ENCODE assay signal across 27 cellular contexts in the genomic region with DNA sequence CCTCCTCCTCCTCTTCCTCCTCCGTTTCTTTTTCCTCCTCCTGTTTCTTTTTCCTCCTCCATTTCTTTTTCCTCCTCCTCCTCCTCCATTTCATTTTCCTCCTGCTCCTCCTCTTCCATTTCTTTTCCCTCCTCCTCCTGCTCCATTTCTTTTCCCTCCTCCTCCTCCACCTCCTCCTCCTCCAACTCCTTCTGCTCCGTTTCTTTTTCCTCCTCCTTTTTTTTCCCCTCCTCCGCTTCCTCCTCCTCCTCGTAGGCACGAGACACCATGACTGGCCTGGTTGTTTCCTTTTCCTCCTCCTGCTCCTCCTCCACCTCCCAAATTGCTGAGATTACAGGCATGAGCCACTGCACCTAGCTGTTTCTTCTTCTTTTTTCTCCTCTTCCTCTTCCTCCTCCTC. TPM values are rescaled to one million over a fixed set of nuclear protein-coding genes. Genes with fewer than 3 reads are reported as not detected.
DNase-seq lines count a peak whose midpoint lies in the region; ATAC-seq, FAIRE-seq and TF ChIP-seq lines count a peak whose summit lies in the region.
"Had no signal": no experiment of that assay in that cellular context is flagged by ENCODE, and none has a peak within 500 bp of the region (broad histone marks: within the 10 kb centered on the region; RNA-seq: fewer than 3 reads in every experiment).

No MANE protein-coding gene starts in this region.

- BruUV-seq in endothelial cell of umbilical vein (replicated peaks; lab: Mats Ljungman, UMichigan) (no TSS peak), HepG2 (replicated peaks; lab: Mats Ljungman, UMichigan) (no TSS peak)

- H4K20me1 ChIP-seq in endothelial cell of umbilical vein (replicated peaks; ENCODE audit: control insufficient read depth, extremely low read depth, insufficient read depth, low read length) (no peaks in the 10 kb centered on the region), neural progenitor cell (ENCODE audit: low read depth) (no peaks in the 10 kb centered on the region), HepG2 (ENCODE audit: insufficient read depth, low read length) (no peaks in the 10 kb centered on the region)

- no peak for TF ChIP-seq POLR2A in endothelial cell of umbilical vein (IDR thresholded peaks at IDR 0.05; ENCODE audit: low read depth, low read length)
- no peak for TF ChIP-seq POLR2A in HepG2 (IDR thresholded peaks at IDR 0.05; ENCODE audit: insufficient read depth in 1 of 2, low read depth in 2 of 2, low read length in 2 of 2)

- H3K36me3 ChIP-seq in endothelial cell of umbilical vein (ENCODE audit: control insufficient read depth in 2 of 2, extremely low read depth in 1 of 2, insufficient read depth in 2 of 2, low read length in 2 of 2) (peaks cover 0 to 1% of the 10 kb centered on the region in 2 experiments), neural progenitor cell (no peaks in the 10 kb centered on the region), HepG2 (replicated peaks in 1 of 2; ENCODE audit: control insufficient read depth in 1 of 2, insufficient read depth in 2 of 2, low read length in 2 of 2) (peaks cover 6 to 17% of the 10 kb centered on the region in 2 experiments; a peak in 4 of 5 replicates)

- 96% methylated on average over 5 of the region's 5 CpGs for WGBS in HepG2 (ENCODE audit: low lambda C conversion rate)

- H3K4me3 ChIP-seq in endothelial cell of umbilical vein (replicated peaks in 1 of 3; ENCODE audit: insufficient read depth in 1 of 3, low read depth in 1 of 3, low read length in 3 of 3) (no peak overlapping the region), neural progenitor cell (no peak overlapping the region), HepG2 (replicated peaks in 1 of 3; ENCODE audit: insufficient read depth in 1 of 3, low read depth in 2 of 3, low read length in 3 of 3) (no peak overlapping the region)

- H3K36me3 Mint-ChIP-seq in activated naive CD4-positive, alpha-beta T cell treated with anti-CD3 and anti-CD28 coated beads, Interleukin-2, amount 50 U/mL, for 72 hours: peaks cover 0 to 5% of the 10 kb centered on the region in 2 donors
- peaks cover 21% of the 10 kb centered on the region for H3K36me3 Mint-ChIP-seq in neural progenitor cell

- dilution Hi-C loops in endothelial cell of umbilical vein (cut with MboI; ENCODE audit: extremely low pct_ligation_motif_present, low sequenced_read_pairs): no loop called here

- POLR2A ChIA-PET in endothelial cell of umbilical vein (lab: Charles Lee) (no interaction called here), HepG2 (lab: Yijun Ruan, JAX) (no interaction called here)

- no peak for TF ChIP-seq RAD21 in HepG2 (CRISPR knock-in tag; IDR thresholded peaks at IDR 0.05)

- H2AFZ ChIP-seq in endothelial cell of umbilical vein (ENCODE audit: low read depth, low read length) (peak overlapping the region; percentile 44), neural progenitor cell (replicated peaks) (no peak overlapping the region), HepG2 (ENCODE audit: low read length) (no peak overlapping the region)

- H3K4me1 ChIP-seq in endothelial cell of umbilical vein (ENCODE audit: control insufficient read depth, extremely low read depth, insufficient read depth, low read length): peaks cover 2% of the 10 kb centered on the region
- H3K4me1 ChIP-seq in neural progenitor cell: no peaks in the 10 kb centered on the region
- H3K4me1 ChIP-seq in HepG2 (ENCODE audit: insufficient read depth, low read length): peaks cover 11% of the 10 kb centered on the region
- H3K4me1 ChIP-seq: BE2C had no signal

- H3K79me2 ChIP-seq in endothelial cell of umbilical vein (ENCODE audit: control insufficient read depth, insufficient read depth, low read length): no peaks in the 10 kb centered on the region
- H3K79me2 ChIP-seq in neural progenitor cell (ENCODE audit: low read depth): no peaks in the 10 kb centered on the region
- H3K79me2 ChIP-seq in HepG2 (ENCODE audit: insufficient read depth, low read length): no peaks in the 10 kb centered on the region

- no peaks in the 10 kb centered on the region for H3K4me1 Mint-ChIP-seq in neural progenitor cell

- H3K9me3 ChIP-seq in endothelial cell of umbilical vein (replicated peaks; ENCODE audit: control insufficient read depth, insufficient read depth, low read length) (no peaks in the 10 kb centered on the region), neural progenitor cell (ENCODE audit: low read depth) (no peaks in the 10 kb centered on the region), HepG2 (ENCODE audit: low read length) (no peaks in the 10 kb centered on the region)
- H3K9me3 ChIP-seq: BE2C had no signal

- intact Hi-C loops in endothelial cell of umbilical vein (cut with micrococcal nuclease): no loop called here
- intact Hi-C loops in posterior vena cava (cut with DNase I): no loop called here
- intact Hi-C loops in HepG2 (cut with micrococcal nuclease; ENCODE audit: unreplicated experiment): no loop called here

- TF ChIP-seq EP300 in HepG2 (IDR thresholded peaks at IDR 0.05; ENCODE audit: low read depth in 2 of 2, low read length in 2 of 2) (no peak), HepG2 (CRISPR knock-in tag; IDR thresholded peaks at IDR 0.05; ENCODE audit: borderline replicate concordance) (no peak)

- no peak for TF ChIP-seq CTCF in endothelial cell of umbilical vein (IDR thresholded peaks at IDR 0.05; ENCODE audit: extremely low read depth in 1 of 2, insufficient read depth in 1 of 2, low read depth in 1 of 2, low read length in 2 of 2)
- no peak for TF ChIP-seq CTCF in neural progenitor cell (IDR thresholded peaks at IDR 0.05)
- TF ChIP-seq CTCF in HepG2 (CRISPR knock-in tag; IDR thresholded peaks at IDR 0.05): no peak

- H3K9me3 Mint-ChIP-seq in activated naive CD4-positive, alpha-beta T cell treated with anti-CD3 and anti-CD28 coated beads, Interleukin-2, amount 50 U/mL, for 72 hours: no peaks in the 10 kb centered on the region
- H3K9me3 Mint-ChIP-seq in neural progenitor cell: peaks cover 7% of the 10 kb centered on the region

- no peaks in the 10 kb centered on the region for H3F3A ChIP-seq in neural progenitor cell (ENCODE audit: low read depth)

- no peak overlapping the region for H3K9ac ChIP-seq in endothelial cell of umbilical vein (replicated peaks; ENCODE audit: extremely low read depth, insufficient read depth, low read length)
- no peak overlapping the region for H3K9ac ChIP-seq in neural progenitor cell
- no peak overlapping the region for H3K9ac ChIP-seq in HepG2 (ENCODE audit: insufficient read depth, low read depth, low read length)

- H3K27me3 ChIP-seq in endothelial cell of umbilical vein (ENCODE audit: control insufficient read depth in 2 of 2, insufficient read depth in 2 of 2, low read length in 2 of 2) (no peaks in the 10 kb centered on the region), neural progenitor cell (no peaks in the 10 kb centered on the region), HepG2 (ENCODE audit: control insufficient read depth in 1 of 2, insufficient read depth in 2 of 2, low read length in 2 of 2) (no peaks in the 10 kb centered on the region)
- H3K27me3 ChIP-seq: BE2C had no signal

- FAIRE-seq in endothelial cell of umbilical vein (lab: Jason Lieb, UNC) (no peak), HepG2 (lab: Jason Lieb, UNC) (no peak)
- FAIRE-seq: D721Med, H54 had no signal

- in situ Hi-C loops in HepG2 (cut with HindIII; ENCODE audit: extremely low pct_ligation_motif_present, low pct_unique_long_range_greater_than_20kb): no loop called here

- H3K4me3 Mint-ChIP-seq in neural progenitor cell: no peak overlapping the region
- H3K4me3 Mint-ChIP-seq: CD4-positive, CD25-positive, alpha-beta regulatory T cell had no signal

- ATAC-seq in activated naive CD4-positive, alpha-beta T cell treated with anti-CD3 and anti-CD28 coated beads, Interleukin-2, amount 50 U/mL, for 72 hours: no peak
- no peak for ATAC-seq in HepG2

- peaks cover 3% of the 10 kb centered on the region for H3K27me3 Mint-ChIP-seq in neural progenitor cell (ENCODE audit: insufficient read depth, low read depth)
- H3K27me3 Mint-ChIP-seq: CD4-positive, CD25-positive, alpha-beta regulatory T cell had no signal

- H3K27ac ChIP-seq in endothelial cell of umbilical vein (ENCODE audit: insufficient read depth, low read depth, low read length) (no peak overlapping the region), neural progenitor cell (no peak overlapping the region), HepG2 (ENCODE audit: extremely low read length, insufficient read depth, low read length) (no peak overlapping the region)
- H3K27ac ChIP-seq: HL-60 had no signal

- no peak for DNase-seq in activated naive CD4-positive, alpha-beta T cell treated with anti-CD3 and anti-CD28 coated beads, Interleukin-2, amount 50 U/mL, for 72 hours (ENCODE audit: low spot score in 2 of 2)
- no peak for DNase-seq in activated naive CD4-positive, alpha-beta T cell (lab: John Stamatoyannopoulos, UW)
- DNase-seq in endothelial cell of umbilical vein (ENCODE audit: low read depth, low spot score) (no peak), neural progenitor cell (ENCODE audit: low spot score) (no peak), ureter (ENCODE audit: low spot score) (no peak), C1 segment of cervical spinal cord (lab: John Stamatoyannopoulos, UW) (no peak), posterior vena cava (ENCODE audit: low spot score) (no peak), HepG2 (ENCODE audit: low spot score) (no peak)
- DNase-seq: 8988T; ACHN; BE2C; CD4-positive, CD25-positive, alpha-beta regulatory T cell; NCI-H1048; NCI-H1417; NCI-H1694; NCI-H2029 treated with DMSO at 0.1 percent for 48 hours; NCI-H2227 treated with DMSO at 0.1 percent for 48 hours; NCI-H510A; NCI-H69; RPMI8226; SHP77 had no signal

- CTCF ChIA-PET in endothelial cell of umbilical vein (lab: Charles Lee): interaction anchor here (0.7 kb wide), 1 partner anchor 14 kb away, joined by 3 read pairs; no protein-coding TSS in a partner anchor
- CTCF ChIA-PET in HepG2 (lab: Yijun Ruan, JAX; ENCODE audit: low intra/inter-chr PET ratio, low total read pairs): no interaction called here

- no peak overlapping the region for H3K4me2 ChIP-seq in endothelial cell of umbilical vein (ENCODE audit: insufficient read depth, low read length)
- H3K4me2 ChIP-seq in neural progenitor cell: no peak overlapping the region
- no peak overlapping the region for H3K4me2 ChIP-seq in HepG2 (ENCODE audit: low read depth, low read length)

- H3K27ac Mint-ChIP-seq in activated naive CD4-positive, alpha-beta T cell treated with anti-CD3 and anti-CD28 coated beads, Interleukin-2, amount 50 U/mL, for 72 hours: peak overlapping the region; percentile 28 to 70
- H3K27ac Mint-ChIP-seq in neural progenitor cell: peak overlapping the region; percentile 11
- H3K27ac Mint-ChIP-seq: CD4-positive, CD25-positive, alpha-beta regulatory T cell had no signal

- H3K9me1 ChIP-seq in endothelial cell of umbilical vein (replicated peaks; ENCODE audit: control insufficient read depth, extremely low read depth, insufficient read depth, low read length): no peaks in the 10 kb centered on the region

RNA-seq across cellular contexts. Expression of a gene that starts 25.6 kb away (rescaled TPM):
- under 1 TPM; 0.19 to 0.46 TPM for total RNA-seq in activated naive CD4-positive, alpha-beta T cell treated with anti-CD3 and anti-CD28 coated beads, Interleukin-2, amount 50 U/mL, for 72 hours
- total RNA-seq in endothelial cell of umbilical vein: 0.32 TPM in 1 of 2 replicates, not detected in the other
- 0.25 and 0.29 TPM in 2 replicates for polyA plus RNA-seq in endothelial cell of umbilical vein
- polyA plus RNA-seq in endothelial cell of umbilical vein (2011; cell fraction: cytosol; rRNA removed): 0.06 TPM in 1 of 2 replicates, not detected in the other
- 3.3 TPM in 2 replicates for polyA plus RNA-seq in endothelial cell of umbilical vein (2011; cell fraction: nucleus; rRNA removed)
- not detected in 2 replicates for polyA plus RNA-seq in endothelial cell of umbilical vein (2012)
- polyA minus RNA-seq in endothelial cell of umbilical vein: not detected in 2 replicates
- polyA minus RNA-seq in endothelial cell of umbilical vein (2011; cell fraction: cytosol; rRNA and poly(A)+ RNA removed): not detected
- polyA minus RNA-seq in endothelial cell of umbilical vein (2011; cell fraction: nucleus; rRNA and poly(A)+ RNA removed): 0.77 TPM in 2 replicates
- total RNA-seq in neural progenitor cell (ENCODE audit: low replicate concordance): not detected in 2 replicates
- 2.3 TPM for total RNA-seq in ureter
- under 1 TPM; 0.19 to 0.42 TPM for total RNA-seq in posterior vena cava
- total RNA-seq in HepG2 (2016; rRNA removed; fragmentation: Illumina TruSeq; extraction: Trizol): 0.15 and 0.66 TPM in 2 replicates
- total RNA-seq in HepG2 (2016; cell fraction: cytosol; rRNA removed; fragmentation: Illumina TruSeq; extraction: Trizol; ENCODE audit: low read depth): 0.53 TPM in 1 of 2 replicates, not detected in the other
- 0.43 TPM in 1 of 2 replicates, not detected in the other for total RNA-seq in HepG2 (2016; cell fraction: insoluble cytoplasmic fraction; rRNA removed; fragmentation: Illumina TruSeq; extraction: Trizol)
- total RNA-seq in HepG2 (2016; cell fraction: membrane; rRNA removed; fragmentation: Illumina TruSeq; extraction: Trizol): 0.14 and 0.28 TPM in 2 replicates
- total RNA-seq in HepG2 (2016; cell fraction: nucleus; rRNA removed; fragmentation: Illumina TruSeq; extraction: Trizol): 0.28 and 0.56 TPM in 2 replicates
- polyA plus RNA-seq in HepG2 (2011; rRNA removed): 0.08 and 0.22 TPM in 2 replicates
- polyA plus RNA-seq in HepG2 (2011; cell fraction: cytosol; rRNA removed): 0.05 TPM in 1 of 2 replicates, not detected in the other
- polyA plus RNA-seq in HepG2 (2011; cell fraction: nucleus; rRNA removed): 0.98 and 1.4 TPM in 2 replicates
- polyA plus RNA-seq in HepG2 (2012): 0.11 and 0.16 TPM in 2 replicates
- not detected in 2 replicates for polyA plus RNA-seq in HepG2 (2016; cell fraction: cytosol; fragmentation: Illumina TruSeq; extraction: Trizol; ENCODE audit: low read depth)
- polyA plus RNA-seq in HepG2 (2016; cell fraction: insoluble cytoplasmic fraction; fragmentation: Illumina TruSeq; extraction: Trizol; ENCODE audit: low read depth): 0.25 TPM in 1 of 2 replicates, not detected in the other
- polyA plus RNA-seq in HepG2 (2016; cell fraction: membrane; fragmentation: Illumina TruSeq; extraction: Trizol; ENCODE audit: low read depth): 0.14 TPM in 1 of 2 replicates, not detected in the other
- polyA plus RNA-seq in HepG2 (2016; cell fraction: nucleus; fragmentation: Illumina TruSeq; extraction: Trizol; ENCODE audit: insufficient read depth, low read depth): 1.1 and 1.4 TPM in 2 replicates
- 0.63 TPM in 1 of 2 replicates, not detected in the other for polyA minus RNA-seq in HepG2 (2011; rRNA and poly(A)+ RNA removed; ENCODE audit: low replicate concordance)
- polyA minus RNA-seq in HepG2 (2011; cell fraction: cytosol; rRNA and poly(A)+ RNA removed): not detected in 2 replicates
- 0.37 and 0.39 TPM in 2 replicates for polyA minus RNA-seq in HepG2 (2011; cell fraction: nucleus; rRNA and poly(A)+ RNA removed)
- total RNA-seq: CD4-positive, CD25-positive, alpha-beta regulatory T cell; Daoy; G401; SK-MEL-5 had no signal

RNA-seq across cellular contexts. Expression of a gene that starts 33.1 kb away (rescaled TPM):
- 10 to 100 TPM in 1 of 2 donors, 1 to 10 TPM in 1; 3.0 to 49.7 TPM for total RNA-seq in activated naive CD4-positive, alpha-beta T cell treated with anti-CD3 and anti-CD28 coated beads, Interleukin-2, amount 50 U/mL, for 72 hours
- total RNA-seq in endothelial cell of umbilical vein (not detected in 2 replicates), neural progenitor cell (ENCODE audit: low replicate concordance) (not detected in 2 replicates), ureter (not detected), posterior vena cava (1 to 10 TPM in 1 of 2 donors, under 1 TPM in 1; 0.24 to 1.7 TPM), HepG2 (2016; rRNA removed; fragmentation: Illumina TruSeq; extraction: Trizol) (not detected in 2 replicates)
- polyA plus RNA-seq in endothelial cell of umbilical vein (not detected in 2 replicates), HepG2 (2011; rRNA removed) (not detected in 2 replicates)
- polyA plus RNA-seq in endothelial cell of umbilical vein (2011; cell fraction: cytosol; rRNA removed): not detected in 2 replicates
- not detected in 2 replicates for polyA plus RNA-seq in endothelial cell of umbilical vein (2011; cell fraction: nucleus; rRNA removed)
- polyA plus RNA-seq in endothelial cell of umbilical vein (2012): 0.11 and 0.49 TPM in 2 replicates
- not detected in 2 replicates for polyA minus RNA-seq in endothelial cell of umbilical vein
- polyA minus RNA-seq in endothelial cell of umbilical vein (2011; cell fraction: cytosol; rRNA and poly(A)+ RNA removed): not detected
- not detected in 2 replicates for polyA minus RNA-seq in endothelial cell of umbilical vein (2011; cell fraction: nucleus; rRNA and poly(A)+ RNA removed)
- not detected in 2 replicates for total RNA-seq in HepG2 (2016; cell fraction: cytosol; rRNA removed; fragmentation: Illumina TruSeq; extraction: Trizol; ENCODE audit: low read depth)
- total RNA-seq in HepG2 (2016; cell fraction: insoluble cytoplasmic fraction; rRNA removed; fragmentation: Illumina TruSeq; extraction: Trizol): not detected in 2 replicates
- not detected in 2 replicates for total RNA-seq in HepG2 (2016; cell fraction: membrane; rRNA removed; fragmentation: Illumina TruSeq; extraction: Trizol)
- total RNA-seq in HepG2 (2016; cell fraction: nucleus; rRNA removed; fragmentation: Illumina TruSeq; extraction: Trizol): not detected in 2 replicates
- polyA plus RNA-seq in HepG2 (2011; cell fraction: cytosol; rRNA removed): not detected in 2 replicates
- polyA plus RNA-seq in HepG2 (2011; cell fraction: nucleus; rRNA removed): not detected in 2 replicates
- polyA plus RNA-seq in HepG2 (2012): 0.11 and 0.36 TPM in 2 replicates
- polyA plus RNA-seq in HepG2 (2016; cell fraction: cytosol; fragmentation: Illumina TruSeq; extraction: Trizol; ENCODE audit: low read depth): not detected in 2 replicates
- polyA plus RNA-seq in HepG2 (2016; cell fraction: insoluble cytoplasmic fraction; fragmentation: Illumina TruSeq; extraction: Trizol; ENCODE audit: low read depth): not detected in 2 replicates
- not detected in 2 replicates for polyA plus RNA-seq in HepG2 (2016; cell fraction: membrane; fragmentation: Illumina TruSeq; extraction: Trizol; ENCODE audit: low read depth)
- not detected in 2 replicates for polyA plus RNA-seq in HepG2 (2016; cell fraction: nucleus; fragmentation: Illumina TruSeq; extraction: Trizol; ENCODE audit: insufficient read depth, low read depth)
- polyA minus RNA-seq in HepG2 (2011; rRNA and poly(A)+ RNA removed; ENCODE audit: low replicate concordance): not detected in 2 replicates
- not detected in 2 replicates for polyA minus RNA-seq in HepG2 (2011; cell fraction: cytosol; rRNA and poly(A)+ RNA removed)
- polyA minus RNA-seq in HepG2 (2011; cell fraction: nucleus; rRNA and poly(A)+ RNA removed): not detected in 2 replicates
- total RNA-seq: Daoy, G401, SK-MEL-5 had no signal
